10 cellular contexts compared by ENCODE assay signal in the genomic region with DNA sequence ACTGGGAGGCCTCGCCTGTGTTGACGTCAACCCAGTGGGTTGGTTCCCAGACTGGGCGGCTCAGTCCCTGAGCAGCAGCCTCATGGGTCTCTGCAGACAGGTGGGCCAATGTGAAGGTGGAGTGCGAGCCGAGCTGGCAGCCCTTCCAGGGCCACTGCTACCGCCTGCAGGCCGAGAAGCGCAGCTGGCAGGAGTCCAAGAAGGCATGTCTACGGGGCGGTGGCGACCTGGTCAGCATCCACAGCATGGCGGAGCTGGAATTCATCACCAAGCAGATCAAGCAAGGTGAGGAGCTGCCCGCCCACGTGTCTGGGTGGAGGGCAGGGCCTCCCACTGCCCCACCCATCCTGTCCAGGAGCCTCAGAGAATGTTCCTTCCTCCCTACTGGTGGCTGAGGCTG. TPM values are rescaled to one million over a fixed set of nuclear protein-coding genes. Genes with fewer than 3 reads are reported as not detected.
A peak's percentile ranks its signal among the peaks of the same experiment; 100 is the strongest.
DNase-seq lines count a peak whose midpoint lies in the region; ATAC-seq and TF ChIP-seq lines count a peak whose summit lies in the region.
"Had no signal": no experiment of that assay in that cellular context is flagged by ENCODE, and none has a peak within 500 bp of the region (broad histone marks: within the 10 kb centered on the region; RNA-seq: fewer than 3 reads in every experiment).

No MANE protein-coding gene starts in this region.

- intact Hi-C loops in Calu3 (cut with micrococcal nuclease; ENCODE audit: unreplicated experiment) (no loop called here), left lung (cut with DNase I) (no loop called here)
- intact Hi-C loops in CD4-positive, alpha-beta memory T cell (cut with micrococcal nuclease): no loop called here

- no TSS peak for BruUV-seq in Calu3 (replicated peaks; lab: Mats Ljungman, UMichigan)

- no peaks in the 10 kb centered on the region for H3K9me3 Mint-ChIP-seq in Calu3 (ENCODE audit: low read depth, unreplicated experiment)
- no peaks in the 10 kb centered on the region for H3K9me3 Mint-ChIP-seq in CD4-positive, alpha-beta memory T cell

- DNase-seq in Calu3 (peak; percentile 58), NCI-H1105 (lab: John Stamatoyannopoulos, UW) (peak; percentile 68), SK-N-DZ (ENCODE audit: low spot score) (peak; percentile 44), left lung (no peak), cortex of kidney (lab: John Stamatoyannopoulos, UW) (no peak)
- DNase-seq in CD4-positive, alpha-beta memory T cell: no peak
- DNase-seq: tibial artery had no signal

- TF ChIP-seq CTCF in Calu3 (IDR thresholded peaks at IDR 0.05; ENCODE audit: unreplicated experiment) (no peak), left lung (IDR thresholded peaks at IDR 0.05) (no peak)

- peaks cover 17% of the 10 kb centered on the region for H3K4me1 Mint-ChIP-seq in Calu3 (ENCODE audit: low read depth, unreplicated experiment)
- peaks cover 0 to 4% (median 3%) of the 10 kb centered on the region in 4 donors for H3K4me1 Mint-ChIP-seq in CD4-positive, alpha-beta memory T cell

- ATAC-seq in left lung (peak; percentile 15), GM21529 (IDR thresholded peaks at IDR 0.05; ENCODE audit: unreplicated experiment) (no peak), GM19324 (IDR thresholded peaks at IDR 0.05; ENCODE audit: low FRiP score, unreplicated experiment) (no peak)

- no peak overlapping the region for H3K27ac ChIP-seq in left lung
- H3K27ac ChIP-seq in CD4-positive, alpha-beta memory T cell (ENCODE audit: low read depth, low read length): no peak overlapping the region
- H3K27ac ChIP-seq: tibial artery had no signal

- peaks cover 0 to 22% of the 10 kb centered on the region in 2 donors for H3K36me3 ChIP-seq in left lung
- no peaks in the 10 kb centered on the region for H3K36me3 ChIP-seq in CD4-positive, alpha-beta memory T cell (ENCODE audit: insufficient read depth, low read length)

- CTCF ChIA-PET in Calu3 (lab: Charles Lee): interaction anchor here (1.3 to 2.2 kb wide), 5 partner anchors 22 to 754 kb away, joined by 3 to 12 read pairs (median 4); no protein-coding TSS in a partner anchor
- CTCF ChIA-PET in CD4-positive, alpha-beta memory T cell (lab: Charles Lee; ENCODE audit: partially characterized antibody): interaction anchor here (1.2 to 3.2 kb wide), 2 partner anchors 299 to 735 kb away, joined by 4 to 15 read pairs; no protein-coding TSS in a partner anchor

- H3K27me3 Mint-ChIP-seq in Calu3 (ENCODE audit: unreplicated experiment): no peaks in the 10 kb centered on the region
- no peaks in the 10 kb centered on the region for H3K27me3 Mint-ChIP-seq in CD4-positive, alpha-beta memory T cell

- no peaks in the 10 kb centered on the region for H3K36me3 Mint-ChIP-seq in Calu3 (ENCODE audit: insufficient read depth, unreplicated experiment)
- peaks cover 0 to 3% of the 10 kb centered on the region in 2 donors for H3K36me3 Mint-ChIP-seq in CD4-positive, alpha-beta memory T cell

- peaks cover 0 to 6% of the 10 kb centered on the region in 2 donors for H3K4me1 ChIP-seq in left lung
- no peaks in the 10 kb centered on the region for H3K4me1 ChIP-seq in CD4-positive, alpha-beta memory T cell (ENCODE audit: insufficient read depth, low read length)

- H3K9me3 ChIP-seq in left lung: no peaks in the 10 kb centered on the region
- no peaks in the 10 kb centered on the region for H3K9me3 ChIP-seq in CD4-positive, alpha-beta memory T cell (ENCODE audit: control insufficient read depth in 1 of 2, low read length in 2 of 2)
- H3K9me3 ChIP-seq: BLaER1 treated with 17β-estradiol and CSF1 and Interleukin-3, amounts not matched to agents 10 nM and 100 nM; tibial artery had no signal

- no peak overlapping the region for H3K4me3 ChIP-seq in left lung
- no peak overlapping the region for H3K4me3 ChIP-seq in CD4-positive, alpha-beta memory T cell (ENCODE audit: low read length in 2 of 2)
- H3K4me3 ChIP-seq: BLaER1 treated with 17β-estradiol and CSF1 and Interleukin-3, amounts not matched to agents 10 nM and 100 nM; tibial artery had no signal

- POLR2A ChIA-PET in CD4-positive, alpha-beta memory T cell (lab: Charles Lee; ENCODE audit: partially characterized antibody): no interaction called here

- H3K4me3 Mint-ChIP-seq in Calu3 (ENCODE audit: low read depth, unreplicated experiment): no peak overlapping the region
- no peak overlapping the region for H3K4me3 Mint-ChIP-seq in CD4-positive, alpha-beta memory T cell

- H3K27ac Mint-ChIP-seq in Calu3 (ENCODE audit: unreplicated experiment): no peak overlapping the region
- H3K27ac Mint-ChIP-seq in CD4-positive, alpha-beta memory T cell: peak overlapping the region in 1 of 7 donors; percentile 55

- H3K27me3 ChIP-seq in left lung: no peaks in the 10 kb centered on the region
- H3K27me3 ChIP-seq in CD4-positive, alpha-beta memory T cell (ENCODE audit: insufficient read depth, low read length): no peaks in the 10 kb centered on the region
- H3K27me3 ChIP-seq: BLaER1 treated with 17β-estradiol and CSF1 and Interleukin-3, amounts not matched to agents 10 nM and 100 nM; tibial artery had no signal

RNA-seq across cellular contexts. Expression of gene MRC2, which starts 44.1 kb away (rescaled TPM):
- total RNA-seq in Calu3 (2022) (2.3 and 2.6 TPM in 2 replicates), left lung (100 to 1,000 TPM in 1 of 2 donors, 10 to 100 TPM in 1; 93.3 to 151 TPM)
- polyA plus RNA-seq in SK-N-DZ (2014; cell fraction: cytosol; rRNA removed): 28.9 and 33.1 TPM in 2 replicates
- 108 and 120 TPM in 2 replicates for polyA plus RNA-seq in SK-N-DZ (2014; cell fraction: nucleus; rRNA removed)
- 1 to 10 TPM; 6.7 to 8.7 TPM for total RNA-seq in CD4-positive, alpha-beta memory T cell
- polyA plus RNA-seq in CD4-positive, alpha-beta memory T cell: under 1 TPM in 1 of 2 donors, not detected in 1; 0.71 TPM

Comparison
In these comparisons a context has a peak if more than half of its experiments do, and no peak if none do; other contexts are left out.
1. DNase-seq: peak in Calu3 (single experiment), NCI-H1105 (single experiment) and SK-N-DZ (single experiment); none in left lung (0 of 2), cortex of kidney (single experiment) and CD4-positive, alpha-beta memory T cell (0 of 5).
2. RNA of gene MRC2, which starts 44.1 kb away (total RNA-seq): 93.3 to 151 TPM in left lung; 6.7 to 8.7 TPM in CD4-positive, alpha-beta memory T cell and 2.3 to 2.6 TPM in Calu3; every median in the first group is over 4 times any median in the second.